In the genomic region with DNA sequence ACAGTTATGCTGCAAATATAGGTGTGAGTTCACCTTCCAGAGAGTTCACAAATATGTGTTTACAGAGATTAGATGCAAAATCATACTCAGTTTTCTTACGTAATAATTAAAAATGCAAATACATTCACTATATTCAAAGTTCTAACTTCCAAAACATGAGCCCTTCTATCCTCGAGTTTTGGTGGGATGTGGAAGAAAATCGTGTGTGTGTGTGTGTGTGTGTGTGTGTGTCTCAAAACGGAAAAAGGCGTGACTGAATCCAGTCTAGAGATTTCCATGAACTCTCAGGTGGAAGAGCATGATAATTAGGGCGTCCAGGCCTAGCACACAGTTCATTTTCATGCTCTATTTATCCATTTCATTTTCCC, we compare ENCODE assay signal across 3 cellular contexts.
TF ChIP-seq lines count a peak whose summit lies in the region.

No MANE protein-coding gene starts in this region.

TF ChIP-seq in A549, 52 proteins besides CTCF, POLR2A, EP300 and RAD21:
- TF ChIP-seq, protein P1, sequence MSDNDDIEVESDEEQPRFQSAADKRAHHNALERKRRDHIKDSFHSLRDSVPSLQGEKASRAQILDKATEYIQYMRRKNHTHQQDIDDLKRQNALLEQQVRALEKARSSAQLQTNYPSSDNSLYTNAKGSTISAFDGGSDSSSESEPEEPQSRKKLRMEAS (IDR thresholded peaks at IDR 0.05), result peak; percentile 38; the same call in 1 of the 2 replicates
- no peak for TF ChIP-seq HOXB5 (CRISPR knock-in tag; IDR thresholded peaks at IDR 0.05)

TF ChIP-seq in K562, 482 proteins besides CTCF, POLR2A, EP300 and RAD21 (continues in another document):
- TF ChIP-seq CEBPB (tag; IDR thresholded peaks at IDR 0.05) (peak; percentile 58), ARNT (IDR thresholded peaks at IDR 0.05) (0 out of 4 replicates have a peak, but pooled peaks of 1 of the 2 experiments have one; percentile 31), MIER1 (IDR thresholded peaks at IDR 0.05; ENCODE audit: low read depth) (no peak), ARID1B (IDR thresholded peaks at IDR 0.05) (peak; percentile 44; the same call in 1 of the 2 replicates), NBN (IDR thresholded peaks at IDR 0.05; ENCODE audit: low read depth) (0 out of 2 replicates have a peak, but pooled peaks have one; percentile 34), ERF (CRISPR knock-in tag; IDR thresholded peaks at IDR 0.05) (no peak), TAF9B (IDR thresholded peaks at IDR 0.05; ENCODE audit: partially characterized antibody) (peak; percentile 9), KDM1A (IDR thresholded peaks at IDR 0.05) (peak; percentile 38 to 45; a peak in 3 of 4 replicates), E2F6 (IDR thresholded peaks at IDR 0.05; ENCODE audit: borderline replicate concordance in 1 of 2, extremely low read depth in 1 of 2, insufficient read depth in 1 of 2, insufficient read length in 1 of 2, low read depth in 1 of 2, low read length in 1 of 2, poor library complexity in 1 of 2, severe bottlenecking in 1 of 2) (peak; percentile 37 to 57), DPF2 (IDR thresholded peaks at IDR 0.05) (peak; percentile 50; the same call in 1 of the 2 replicates)
- TF ChIP-seq, protein P2, sequence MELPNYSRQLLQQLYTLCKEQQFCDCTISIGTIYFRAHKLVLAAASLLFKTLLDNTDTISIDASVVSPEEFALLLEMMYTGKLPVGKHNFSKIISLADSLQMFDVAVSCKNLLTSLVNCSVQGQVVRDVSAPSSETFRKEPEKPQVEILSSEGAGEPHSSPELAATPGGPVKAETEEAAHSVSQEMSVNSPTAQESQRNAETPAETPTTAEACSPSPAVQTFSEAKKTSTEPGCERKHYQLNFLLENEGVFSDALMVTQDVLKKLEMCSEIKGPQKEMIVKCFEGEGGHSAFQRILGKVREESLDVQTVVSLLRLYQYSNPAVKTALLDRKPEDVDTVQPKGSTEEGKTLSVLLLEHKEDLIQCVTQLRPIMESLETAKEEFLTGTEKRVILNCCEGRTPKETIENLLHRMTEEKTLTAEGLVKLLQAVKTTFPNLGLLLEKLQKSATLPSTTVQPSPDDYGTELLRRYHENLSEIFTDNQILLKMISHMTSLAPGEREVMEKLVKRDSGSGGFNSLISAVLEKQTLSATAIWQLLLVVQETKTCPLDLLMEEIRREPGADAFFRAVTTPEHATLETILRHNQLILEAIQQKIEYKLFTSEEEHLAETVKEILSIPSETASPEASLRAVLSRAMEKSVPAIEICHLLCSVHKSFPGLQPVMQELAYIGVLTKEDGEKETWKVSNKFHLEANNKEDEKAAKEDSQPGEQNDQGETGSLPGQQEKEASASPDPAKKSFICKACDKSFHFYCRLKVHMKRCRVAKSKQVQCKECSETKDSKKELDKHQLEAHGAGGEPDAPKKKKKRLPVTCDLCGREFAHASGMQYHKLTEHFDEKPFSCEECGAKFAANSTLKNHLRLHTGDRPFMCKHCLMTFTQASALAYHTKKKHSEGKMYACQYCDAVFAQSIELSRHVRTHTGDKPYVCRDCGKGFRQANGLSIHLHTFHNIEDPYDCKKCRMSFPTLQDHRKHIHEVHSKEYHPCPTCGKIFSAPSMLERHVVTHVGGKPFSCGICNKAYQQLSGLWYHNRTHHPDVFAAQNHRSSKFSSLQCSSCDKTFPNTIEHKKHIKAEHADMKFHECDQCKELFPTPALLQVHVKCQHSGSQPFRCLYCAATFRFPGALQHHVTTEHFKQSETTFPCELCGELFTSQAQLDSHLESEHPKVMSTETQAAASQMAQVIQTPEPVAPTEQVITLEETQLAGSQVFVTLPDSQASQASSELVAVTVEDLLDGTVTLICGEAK (IDR thresholded peaks at IDR 0.05), result 0 out of 2 replicates have a peak, but pooled peaks have one; percentile 24
- TF ChIP-seq, protein P2 (CRISPR knock-in tag; IDR thresholded peaks at IDR 0.05), result no peak

TF ChIP-seq in liver, 16 proteins besides CTCF, POLR2A, EP300 and RAD21:
- TF ChIP-seq, protein P3, sequence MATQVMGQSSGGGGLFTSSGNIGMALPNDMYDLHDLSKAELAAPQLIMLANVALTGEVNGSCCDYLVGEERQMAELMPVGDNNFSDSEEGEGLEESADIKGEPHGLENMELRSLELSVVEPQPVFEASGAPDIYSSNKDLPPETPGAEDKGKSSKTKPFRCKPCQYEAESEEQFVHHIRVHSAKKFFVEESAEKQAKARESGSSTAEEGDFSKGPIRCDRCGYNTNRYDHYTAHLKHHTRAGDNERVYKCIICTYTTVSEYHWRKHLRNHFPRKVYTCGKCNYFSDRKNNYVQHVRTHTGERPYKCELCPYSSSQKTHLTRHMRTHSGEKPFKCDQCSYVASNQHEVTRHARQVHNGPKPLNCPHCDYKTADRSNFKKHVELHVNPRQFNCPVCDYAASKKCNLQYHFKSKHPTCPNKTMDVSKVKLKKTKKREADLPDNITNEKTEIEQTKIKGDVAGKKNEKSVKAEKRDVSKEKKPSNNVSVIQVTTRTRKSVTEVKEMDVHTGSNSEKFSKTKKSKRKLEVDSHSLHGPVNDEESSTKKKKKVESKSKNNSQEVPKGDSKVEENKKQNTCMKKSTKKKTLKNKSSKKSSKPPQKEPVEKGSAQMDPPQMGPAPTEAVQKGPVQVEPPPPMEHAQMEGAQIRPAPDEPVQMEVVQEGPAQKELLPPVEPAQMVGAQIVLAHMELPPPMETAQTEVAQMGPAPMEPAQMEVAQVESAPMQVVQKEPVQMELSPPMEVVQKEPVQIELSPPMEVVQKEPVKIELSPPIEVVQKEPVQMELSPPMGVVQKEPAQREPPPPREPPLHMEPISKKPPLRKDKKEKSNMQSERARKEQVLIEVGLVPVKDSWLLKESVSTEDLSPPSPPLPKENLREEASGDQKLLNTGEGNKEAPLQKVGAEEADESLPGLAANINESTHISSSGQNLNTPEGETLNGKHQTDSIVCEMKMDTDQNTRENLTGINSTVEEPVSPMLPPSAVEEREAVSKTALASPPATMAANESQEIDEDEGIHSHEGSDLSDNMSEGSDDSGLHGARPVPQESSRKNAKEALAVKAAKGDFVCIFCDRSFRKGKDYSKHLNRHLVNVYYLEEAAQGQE (IDR thresholded peaks at IDR 0.05), result no peak
- peak; percentile 10 to 12 for TF ChIP-seq RXRA (IDR thresholded peaks at IDR 0.05)
